8 cellular contexts compared by ENCODE assay signal in genomic region chr2:238945433-238946150, GRCh38.
DNase-seq lines count a peak whose midpoint lies in the region; ATAC-seq and TF ChIP-seq lines count a peak whose summit lies in the region.

No MANE protein-coding gene starts in this region.

- intact Hi-C loops in breast epithelium (cut with DNase I; ENCODE audit: low total_unique reads) (no loop called here), left colon (cut with DNase I, micrococcal nuclease) (no loop called here)

- ATAC-seq in left colon: peak; percentile 62
- no peak for ATAC-seq in HG02870 (IDR thresholded peaks at IDR 0.05; ENCODE audit: unreplicated experiment)
- ATAC-seq in HG02678 (IDR thresholded peaks at IDR 0.05; ENCODE audit: unreplicated experiment): no peak

- TF ChIP-seq CTCF in breast epithelium (IDR thresholded peaks at IDR 0.05): peak; percentile 16 to 21 (median 19)

- H3K4me1 ChIP-seq in breast epithelium: no peaks in the 10 kb centered on the region

- H3K9me3 ChIP-seq in breast epithelium: no peaks in the 10 kb centered on the region

- H3K36me3 ChIP-seq in breast epithelium: no peaks in the 10 kb centered on the region

- no peaks in the 10 kb centered on the region for H3K27me3 ChIP-seq in breast epithelium

- no peak overlapping the region for H3K27ac ChIP-seq in breast epithelium

- H3K4me3 ChIP-seq in breast epithelium: no peak overlapping the region

- in situ Hi-C loops in KBM-7 (cut with MboI; ENCODE audit: low pct_unique_long_range_greater_than_20kb, low sequenced_read_pairs): no loop called here

- TF ChIP-seq POLR2A in breast epithelium (IDR thresholded peaks at IDR 0.05): no peak

- DNase-seq in Daoy (ENCODE audit: low read depth): peak; percentile 27
- peak; percentile 27 for DNase-seq in KBM-7
- peak in 1 of 2 donors; percentile 16 for DNase-seq in breast epithelium (ENCODE audit: low spot score in 2 of 2)
- peak in 1 of 2 donors; percentile 40 for DNase-seq in left colon
- DNase-seq in NCI-H1092 treated with DMSO at 0.1 percent for 48 hours (lab: John Stamatoyannopoulos, UW): no peak
- DNase-seq in COR-L47 (lab: John Stamatoyannopoulos, UW): no peak

Comparison
In these comparisons a context has a peak if more than half of its experiments do, and no peak if none do; other contexts are left out.
1. DNase-seq: peak in Daoy (single experiment) and KBM-7 (single experiment); none in NCI-H1092 treated with DMSO at 0.1 percent for 48 hours (single experiment) and COR-L47 (single experiment).